ENCODE assay signal across 8 cellular contexts in the genomic region with DNA sequence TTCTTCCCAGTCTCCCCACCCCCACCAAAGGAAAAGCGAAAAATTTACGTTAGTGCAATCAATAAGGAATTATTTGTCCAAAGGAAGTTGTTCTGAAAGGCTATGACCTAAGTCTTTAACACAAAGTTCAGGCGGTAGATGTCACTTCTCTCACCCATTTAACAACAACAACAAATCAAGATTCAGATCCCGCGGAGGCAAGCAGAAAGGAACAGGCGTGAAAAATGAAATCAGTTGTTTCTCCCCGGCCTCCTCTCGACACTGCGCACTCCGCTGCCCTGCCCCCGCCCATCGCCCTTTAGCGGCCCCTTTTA. TPM values are rescaled to one million over a fixed set of nuclear protein-coding genes. Genes with fewer than 3 reads are reported as not detected.
DNase-seq lines count a peak whose midpoint lies in the region; ATAC-seq lines count a peak whose summit lies in the region.

No MANE protein-coding gene starts in this region.

- peak; percentile 79 for DNase-seq in GM03348 (ENCODE audit: low spot score)
- peak; percentile 64 for DNase-seq in activated naive CD8-positive, alpha-beta T cell treated with anti-CD3 and anti-CD28 coated beads, Interleukin-2, amount 50 U/mL, for 24 hours
- peak in 1 of 3 donors; percentile 15 for DNase-seq in immature natural killer cell
- peak in 1 of 2 donors; percentile 61 for DNase-seq in stimulated activated naive CD8-positive, alpha-beta T cell treated with anti-CD3 and anti-CD28 coated beads, Interleukin-15, amount 100 ng/mL, for 72 hours
- DNase-seq in left lobe of liver (ENCODE audit: low spot score) = no peak

- peak overlapping the region; percentile 44 for H3K27ac Mint-ChIP-seq in activated naive CD8-positive, alpha-beta T cell treated with anti-CD3 and anti-CD28 coated beads, Interleukin-2, amount 50 U/mL, for 24 hours
- peak overlapping the region in 2 of 6 donors; percentile 4 to 9 for H3K27ac Mint-ChIP-seq in immature natural killer cell
- peak overlapping the region; percentile 37 to 88 for H3K27ac Mint-ChIP-seq in stimulated activated naive CD8-positive, alpha-beta T cell treated with anti-CD3 and anti-CD28 coated beads, Interleukin-15, amount 100 ng/mL, for 72 hours

- no peaks in the 10 kb centered on the region for H3K36me3 Mint-ChIP-seq in activated naive CD8-positive, alpha-beta T cell treated with anti-CD3 and anti-CD28 coated beads, Interleukin-2, amount 50 U/mL, for 24 hours (ENCODE audit: low read depth)
- no peaks in the 10 kb centered on the region for H3K36me3 Mint-ChIP-seq in immature natural killer cell

- peaks cover 45% of the 10 kb centered on the region for H3K27me3 Mint-ChIP-seq in activated naive CD8-positive, alpha-beta T cell treated with anti-CD3 and anti-CD28 coated beads, Interleukin-2, amount 50 U/mL, for 24 hours
- H3K27me3 Mint-ChIP-seq in immature natural killer cell (ENCODE audit: low read depth in 3 of 3) = peaks cover 14 to 19% (median 19%) of the 10 kb centered on the region in 3 donors
- H3K27me3 Mint-ChIP-seq in stimulated activated naive CD8-positive, alpha-beta T cell treated with anti-CD3 and anti-CD28 coated beads, Interleukin-15, amount 100 ng/mL, for 72 hours = peaks cover 64% of the 10 kb centered on the region

- peak overlapping the region; percentile 79 for H3K4me3 Mint-ChIP-seq in activated naive CD8-positive, alpha-beta T cell treated with anti-CD3 and anti-CD28 coated beads, Interleukin-2, amount 50 U/mL, for 24 hours
- H3K4me3 Mint-ChIP-seq in immature natural killer cell = peak overlapping the region; percentile 80 to 87 (median 83)
- H3K4me3 Mint-ChIP-seq in stimulated activated naive CD8-positive, alpha-beta T cell treated with anti-CD3 and anti-CD28 coated beads, Interleukin-15, amount 100 ng/mL, for 72 hours = peak overlapping the region; percentile 73 to 87

- peaks cover 21% of the 10 kb centered on the region for H3K4me1 Mint-ChIP-seq in activated naive CD8-positive, alpha-beta T cell treated with anti-CD3 and anti-CD28 coated beads, Interleukin-2, amount 50 U/mL, for 24 hours
- peaks cover 15 to 23% of the 10 kb centered on the region in 2 donors for H3K4me1 Mint-ChIP-seq in immature natural killer cell
- H3K4me1 Mint-ChIP-seq in stimulated activated naive CD8-positive, alpha-beta T cell treated with anti-CD3 and anti-CD28 coated beads, Interleukin-15, amount 100 ng/mL, for 72 hours = peaks cover 14% of the 10 kb centered on the region

- no peaks in the 10 kb centered on the region for H3K9me3 Mint-ChIP-seq in activated naive CD8-positive, alpha-beta T cell treated with anti-CD3 and anti-CD28 coated beads, Interleukin-2, amount 50 U/mL, for 24 hours
- H3K9me3 Mint-ChIP-seq in immature natural killer cell = no peaks in the 10 kb centered on the region
- no peaks in the 10 kb centered on the region for H3K9me3 Mint-ChIP-seq in stimulated activated naive CD8-positive, alpha-beta T cell treated with anti-CD3 and anti-CD28 coated beads, Interleukin-15, amount 100 ng/mL, for 72 hours

- peak; percentile 43 for ATAC-seq in HG02852 (IDR thresholded peaks at IDR 0.05; ENCODE audit: unreplicated experiment)
- ATAC-seq in activated naive CD8-positive, alpha-beta T cell treated with anti-CD3 and anti-CD28 coated beads, Interleukin-2, amount 50 U/mL, for 24 hours = no peak
- ATAC-seq in stimulated activated naive CD8-positive, alpha-beta T cell treated with anti-CD3 and anti-CD28 coated beads, Interleukin-15, amount 100 ng/mL, for 72 hours = no peak
- ATAC-seq in left lobe of liver = no peak
- ATAC-seq in GM19324 (IDR thresholded peaks at IDR 0.05; ENCODE audit: low FRiP score, unreplicated experiment) = no peak
- no peak for ATAC-seq in HG03565 (IDR thresholded peaks at IDR 0.05; ENCODE audit: unreplicated experiment)

RNA-seq across cellular contexts. Expression of gene DENND5B, which starts 1.4 kb away (rescaled TPM):
- polyA plus RNA-seq in immature natural killer cell = under 1 TPM in 2 of 3 donors, not detected in 1; 0.53 to 0.70 TPM
- 18.6 TPM for total RNA-seq in left lobe of liver
